Comparison of ENCODE assay signal across 13 cellular contexts in the genomic region with DNA sequence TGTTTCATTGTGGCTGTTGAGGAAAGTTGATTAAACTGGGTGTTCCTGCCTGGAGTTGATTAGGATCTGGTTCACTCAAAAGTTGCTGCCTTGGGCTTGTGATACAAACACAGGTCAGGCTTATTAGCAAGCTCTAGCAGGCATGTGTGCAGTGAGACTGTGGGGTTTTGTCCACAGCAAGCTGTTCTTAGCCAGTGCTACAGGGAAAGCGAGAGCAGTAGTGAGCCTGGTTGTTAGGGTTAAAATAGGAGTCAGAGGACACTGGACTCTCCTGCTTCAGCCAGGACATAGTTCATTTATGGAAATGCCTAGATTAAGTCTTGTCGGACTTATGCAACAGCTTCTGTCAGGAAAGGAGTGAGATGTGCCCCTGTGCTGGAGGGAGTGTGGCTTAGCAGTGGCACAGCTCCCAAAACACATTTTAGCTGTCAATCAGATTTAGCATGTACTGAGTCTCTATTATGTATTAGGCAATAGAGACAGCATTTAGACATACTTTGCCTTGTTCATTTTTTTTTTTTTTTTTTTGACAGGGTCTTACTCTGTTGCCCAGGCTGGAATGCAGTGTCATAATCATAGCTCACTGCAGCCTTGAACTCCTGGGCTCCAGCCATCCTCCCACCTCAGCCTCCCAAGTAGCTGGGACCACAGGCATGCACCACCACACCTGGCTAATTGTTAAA. TPM values are rescaled to one million over a fixed set of nuclear protein-coding genes. Genes with fewer than 3 reads are reported as not detected.
DNase-seq lines count a peak whose midpoint lies in the region; ATAC-seq lines count a peak whose summit lies in the region.
"Had no signal": no experiment of that assay in that cellular context is flagged by ENCODE, and none has a peak within 500 bp of the region (broad histone marks: within the 10 kb centered on the region; RNA-seq: fewer than 3 reads in every experiment).

No MANE protein-coding gene starts in this region.

- ATAC-seq in activated naive CD4-positive, alpha-beta T cell treated with anti-CD3 and anti-CD28 coated beads, Interleukin-2, amount 50 U/mL, for 72 hours: no peak
- peak; percentile 80 to 91 for ATAC-seq in left cardiac atrium
- no peak for ATAC-seq in HG03432 (IDR thresholded peaks at IDR 0.05; ENCODE audit: unreplicated experiment)
- ATAC-seq: left lung had no signal

- H3K4me1 Mint-ChIP-seq in T-helper 2 cell treated with Interferon-gamma antibody and Interleukin-4, amounts not matched to agents 5 μg/mL and 100 μg/mL, for 36 hours (ENCODE audit: low read depth): peaks cover 20% of the 10 kb centered on the region

- H3K36me3 ChIP-seq in skeletal muscle tissue (ENCODE audit: control insufficient read depth in 3 of 3, insufficient read depth in 3 of 3, low read length in 3 of 3): peaks cover 10 to 28% (median 16%) of the 10 kb centered on the region in 3 donors

- peaks cover 34% of the 10 kb centered on the region for H3K36me3 Mint-ChIP-seq in T-helper 2 cell treated with Interferon-gamma antibody and Interleukin-4, amounts not matched to agents 5 μg/mL and 100 μg/mL, for 36 hours (ENCODE audit: low read depth)
- peaks cover 4 to 9% of the 10 kb centered on the region in 2 donors for H3K36me3 Mint-ChIP-seq in activated naive CD4-positive, alpha-beta T cell treated with anti-CD3 and anti-CD28 coated beads, Interleukin-2, amount 50 U/mL, for 72 hours

- H3K27ac Mint-ChIP-seq in T-helper 2 cell treated with Interferon-gamma antibody and Interleukin-4, amounts not matched to agents 5 μg/mL and 100 μg/mL, for 36 hours: peak overlapping the region; percentile 66
- H3K27ac Mint-ChIP-seq in activated naive CD4-positive, alpha-beta T cell treated with anti-CD3 and anti-CD28 coated beads, Interleukin-2, amount 50 U/mL, for 72 hours: peak overlapping the region; percentile 4 to 45

- H3K4me3 ChIP-seq in skeletal muscle tissue (ENCODE audit: low read length in 3 of 3): peak overlapping the region in 2 of 3 donors; percentile 3 to 45
- H3K4me3 ChIP-seq: left lung had no signal

- no peak overlapping the region for H3K4me3 Mint-ChIP-seq in T-helper 2 cell treated with Interferon-gamma antibody and Interleukin-4, amounts not matched to agents 5 μg/mL and 100 μg/mL, for 36 hours

- no peaks in the 10 kb centered on the region for H3K27me3 Mint-ChIP-seq in T-helper 2 cell treated with Interferon-gamma antibody and Interleukin-4, amounts not matched to agents 5 μg/mL and 100 μg/mL, for 36 hours (ENCODE audit: low read depth)

- intact Hi-C loops in left cardiac atrium (cut with DNase I): no loop called here

- no peaks in the 10 kb centered on the region for H3K27me3 ChIP-seq in skeletal muscle tissue (ENCODE audit: control insufficient read depth in 3 of 3, insufficient read depth in 3 of 3, low read length in 3 of 3)
- H3K27me3 ChIP-seq: left lung had no signal

- peaks cover 45 to 61% (median 56%) of the 10 kb centered on the region in 3 donors for H3K4me1 ChIP-seq in skeletal muscle tissue (ENCODE audit: control insufficient read depth in 3 of 3, insufficient read depth in 3 of 3, low read length in 3 of 3)

- no peaks in the 10 kb centered on the region for H3K9me3 Mint-ChIP-seq in T-helper 2 cell treated with Interferon-gamma antibody and Interleukin-4, amounts not matched to agents 5 μg/mL and 100 μg/mL, for 36 hours
- H3K9me3 Mint-ChIP-seq in activated naive CD4-positive, alpha-beta T cell treated with anti-CD3 and anti-CD28 coated beads, Interleukin-2, amount 50 U/mL, for 72 hours: no peaks in the 10 kb centered on the region

- peak overlapping the region; percentile 67 to 70 (median 70) for H3K9ac ChIP-seq in skeletal muscle tissue (ENCODE audit: low read depth in 1 of 3, low read length in 3 of 3)

- no peaks in the 10 kb centered on the region for H3K9me3 ChIP-seq in skeletal muscle tissue (ENCODE audit: control insufficient read depth in 3 of 3, low read length in 3 of 3)
- H3K9me3 ChIP-seq: left lung had no signal

- DNase-seq in T-helper 2 cell treated with Interferon-gamma antibody and Interleukin-4, amounts not matched to agents 5 μg/mL and 100 μg/mL, for 36 hours (ENCODE audit: low spot score): no peak
- no peak for DNase-seq in T-helper 2 cell
- no peak for DNase-seq in activated naive CD4-positive, alpha-beta T cell treated with anti-CD3 and anti-CD28 coated beads, Interleukin-2, amount 50 U/mL, for 72 hours (ENCODE audit: low spot score in 2 of 2)
- no peak for DNase-seq in left cardiac atrium
- no peak for DNase-seq in stimulated activated naive CD4-positive, alpha-beta T cell (lab: John Stamatoyannopoulos, UW)
- no peak for DNase-seq in mucosa of gallbladder (ENCODE audit: low spot score)
- DNase-seq: cerebellar nuclear complex, DMS79 treated with DMSO at 0.1 percent for 48 hours, left lung, NCI-H226, posterior cingulate gyrus had no signal

- H3K27ac ChIP-seq in skeletal muscle tissue (ENCODE audit: low read depth, low read length): peak overlapping the region; percentile 91
- H3K27ac ChIP-seq: left lung had no signal

RNA-seq across cellular contexts. Expression of gene SNRPD3, which starts 8.7 kb away (rescaled TPM):
- 100 to 1,000 TPM; 115 to 138 TPM for total RNA-seq in activated naive CD4-positive, alpha-beta T cell treated with anti-CD3 and anti-CD28 coated beads, Interleukin-2, amount 50 U/mL, for 72 hours
- 10 to 100 TPM; 55.4 to 64.1 TPM for total RNA-seq in left cardiac atrium
- total RNA-seq in skeletal muscle tissue: 78.8 TPM
- 98.3 TPM for total RNA-seq in mucosa of gallbladder

RNA-seq across cellular contexts. Expression of gene GUCD1, which starts 9.6 kb away (rescaled TPM):
- 100 to 1,000 TPM; 106 to 137 TPM for total RNA-seq in activated naive CD4-positive, alpha-beta T cell treated with anti-CD3 and anti-CD28 coated beads, Interleukin-2, amount 50 U/mL, for 72 hours
- total RNA-seq in left cardiac atrium (100 to 1,000 TPM; 138 to 147 TPM), skeletal muscle tissue (64.7 TPM), mucosa of gallbladder (201 TPM)

RNA-seq across cellular contexts. Expression of gene LRRC75B, which starts 28.4 kb away (rescaled TPM):
- total RNA-seq in activated naive CD4-positive, alpha-beta T cell treated with anti-CD3 and anti-CD28 coated beads, Interleukin-2, amount 50 U/mL, for 72 hours: 1 to 10 TPM in 1 of 2 donors, under 1 TPM in 1; 0.91 to 1.1 TPM
- total RNA-seq in left cardiac atrium: 1 to 10 TPM; 4.2 to 4.9 TPM
- total RNA-seq in skeletal muscle tissue: 1.6 TPM
- 49.4 TPM for total RNA-seq in mucosa of gallbladder

RNA-seq across cellular contexts. Expression of gene GGT1, which starts 38.5 kb away (rescaled TPM):
- total RNA-seq in activated naive CD4-positive, alpha-beta T cell treated with anti-CD3 and anti-CD28 coated beads, Interleukin-2, amount 50 U/mL, for 72 hours: 10 to 100 TPM; 31.3 to 48.4 TPM
- total RNA-seq in left cardiac atrium (1 to 10 TPM; 3.8 to 3.9 TPM), skeletal muscle tissue (0.52 TPM), mucosa of gallbladder (208 TPM)

Comparison
In these comparisons a context has a peak if more than half of its experiments do, and no peak if none do; other contexts are left out.
1. ATAC-seq: peak in left cardiac atrium (2 of 2); none in activated naive CD4-positive, alpha-beta T cell treated with anti-CD3 and anti-CD28 coated beads, Interleukin-2, amount 50 U/mL, for 72 hours (0 of 2) and HG03432 (single experiment).